Comparison of ENCODE assay signal across 13 cellular contexts in genomic region chr1:82388679-82389078, GRCh38.
DNase-seq lines count a peak whose midpoint lies in the region; ATAC-seq and TF ChIP-seq lines count a peak whose summit lies in the region.
"Had no signal": no experiment of that assay in that cellular context is flagged by ENCODE, and none has a peak within 500 bp of the region (broad histone marks: within the 10 kb centered on the region; RNA-seq: fewer than 3 reads in every experiment).

No MANE protein-coding gene starts in this region.

- TF ChIP-seq CTCF in A673 (conservative IDR thresholded peaks at IDR 0.05; ENCODE audit: low read depth, low read length) (no peak), HEK293 (tag by site-specific recombination; IDR thresholded peaks at IDR 0.05) (no peak), fibroblast of mammary gland (conservative IDR thresholded peaks at IDR 0.05; ENCODE audit: control insufficient read depth, insufficient read depth, low read depth, low read length) (no peak)

- H3K36me3 ChIP-seq in A673 (ENCODE audit: insufficient read depth, low read length, poor library complexity, severe bottlenecking), result no peaks in the 10 kb centered on the region
- H3K36me3 ChIP-seq in HEK293 (ENCODE audit: control insufficient read depth in 2 of 2, insufficient read depth in 1 of 2, low read length in 2 of 2), result no peaks in the 10 kb centered on the region
- H3K36me3 ChIP-seq: heart right ventricle, right atrium auricular region had no signal

- no peak overlapping the region for H3K27ac ChIP-seq in A673 (ENCODE audit: low read depth, low read length, poor library complexity, severe bottlenecking)
- H3K27ac ChIP-seq in HEK293 (ENCODE audit: extremely low read depth, low read depth, low read length), result no peak overlapping the region
- H3K27ac ChIP-seq: heart right ventricle, right atrium auricular region had no signal

- no peak overlapping the region for H3K4me3 ChIP-seq in A673 (ENCODE audit: low read depth, low read length, poor library complexity, severe bottlenecking)
- H3K4me3 ChIP-seq in HEK293 (ENCODE audit: low read depth, low read length), result no peak overlapping the region
- no peak overlapping the region for H3K4me3 ChIP-seq in fibroblast of mammary gland (ENCODE audit: control insufficient read depth, low read depth, low read length)
- H3K4me3 ChIP-seq: heart right ventricle, right atrium auricular region had no signal

- CTCF ChIA-PET in A673 (lab: Charles Lee) (no interaction called here), HEK293 (lab: Yijun Ruan, JAX) (no interaction called here)

- H3K4me1 ChIP-seq in A673 (ENCODE audit: insufficient read depth, low read length, poor library complexity, severe bottlenecking) (no peaks in the 10 kb centered on the region), HEK293 (ENCODE audit: control insufficient read depth, insufficient read depth, low read length) (peaks cover 11% of the 10 kb centered on the region; the same call in 1 of the 2 replicates)
- H3K4me1 ChIP-seq: heart right ventricle, right atrium auricular region had no signal

- H3K9me3 ChIP-seq in A673 (ENCODE audit: low read depth, low read length, poor library complexity, severe bottlenecking) (no peaks in the 10 kb centered on the region), HEK293 (ENCODE audit: control insufficient read depth, insufficient read depth, low read depth, low read length) (no peaks in the 10 kb centered on the region)
- H3K9me3 ChIP-seq: heart right ventricle, right atrium auricular region had no signal

- peak; percentile 12 for DNase-seq in A673 (ENCODE audit: low spot score)
- DNase-seq in NCI-H69 (lab: John Stamatoyannopoulos, UW), result peak; percentile 14
- DNase-seq in fibroblast of mammary gland (ENCODE audit: low read depth), result peak; percentile 51
- no peak for DNase-seq in Ammon's horn (ENCODE audit: low spot score)
- DNase-seq in mesenteric fat pad (ENCODE audit: low spot score), result no peak
- DNase-seq: activated CD8-positive, alpha-beta memory T cell treated with anti-CD3 and anti-CD28 coated beads for 24 hours; heart right ventricle; T-helper 2 cell had no signal

- no peaks in the 10 kb centered on the region for H3K27me3 ChIP-seq in A673 (replicated peaks; ENCODE audit: insufficient read depth, low read depth, low read length, poor library complexity)
- H3K27me3 ChIP-seq: heart right ventricle, right atrium auricular region had no signal

- intact Hi-C loops in A673 (cut with micrococcal nuclease; ENCODE audit: unreplicated experiment), result no loop called here

- no TSS peak for BruUV-seq in A673 (replicated peaks; lab: Mats Ljungman, UMichigan)

- POLR2A ChIA-PET in A673 (lab: Charles Lee; ENCODE audit: low non-redundant PET), result no interaction called here
- POLR2A ChIA-PET in HEK293 (lab: Yijun Ruan, JAX), result no interaction called here

- ATAC-seq in GM21737 (IDR thresholded peaks at IDR 0.05; ENCODE audit: unreplicated experiment), result no peak
- no peak for ATAC-seq in GM18867 (IDR thresholded peaks at IDR 0.05; ENCODE audit: unreplicated experiment)
- ATAC-seq: activated naive CD4-positive, alpha-beta T cell treated with anti-CD3 and anti-CD28 coated beads, Interleukin-2, amount 50 U/mL, for 72 hours; heart right ventricle had no signal

TF ChIP-seq in HEK293, 187 proteins besides CTCF, POLR2A, EP300 and RAD21:
- TF ChIP-seq TSHZ1 (tag by site-specific recombination; IDR thresholded peaks at IDR 0.05; ENCODE audit: borderline replicate concordance) (no peak), ZNF660 (tag by site-specific recombination; IDR thresholded peaks at IDR 0.05) (0 out of 2 replicates have a peak, but pooled peaks have one; percentile 27)

Comparison
In these comparisons a context has a peak if more than half of its experiments do, and no peak if none do; other contexts are left out.
1. DNase-seq: peak in A673 (single experiment), NCI-H69 (single experiment) and fibroblast of mammary gland (single experiment); none in Ammon's horn (single experiment) and mesenteric fat pad (single experiment).